ENCODE assay signal across 14 cellular contexts in genomic region chr9:2465516-2465915, GRCh38.
DNase-seq lines count a peak whose midpoint lies in the region; ATAC-seq and TF ChIP-seq lines count a peak whose summit lies in the region.
"Had no signal": no experiment of that assay in that cellular context is flagged by ENCODE, and none has a peak within 500 bp of the region (broad histone marks: within the 10 kb centered on the region; RNA-seq: fewer than 3 reads in every experiment).

No MANE protein-coding gene starts in this region.

- H3K9me3 ChIP-seq in PC-9 (ENCODE audit: insufficient read depth, low read depth): no peaks in the 10 kb centered on the region
- peaks cover 0 to 6% (median 4%) of the 10 kb centered on the region in 5 donors for H3K9me3 ChIP-seq in subcutaneous abdominal adipose tissue (ENCODE audit: control insufficient read depth in 5 of 5, low read length in 5 of 5)
- H3K9me3 ChIP-seq: SJCRH30 had no signal

- DNase-seq in Calu3: no peak
- DNase-seq in PC-9: no peak
- DNase-seq in mesothelial cell of epicardium (ENCODE audit: low spot score in 2 of 2, unreplicated experiment in 2 of 2): no peak
- no peak for DNase-seq in NCI-H2171 (lab: John Stamatoyannopoulos, UW)
- DNase-seq in putamen (ENCODE audit: low spot score): no peak
- no peak for DNase-seq in NCI-H2081 (lab: John Stamatoyannopoulos, UW)
- DNase-seq: CD4-positive, alpha-beta T cell; DND-41; GDM1; NCI-H1105 treated with DMSO at 0.1 percent for 48 hours; NCI-H187 treated with DMSO at 0.1 percent for 48 hours had no signal

- TF ChIP-seq CTCF in Calu3 (IDR thresholded peaks at IDR 0.05; ENCODE audit: unreplicated experiment): no peak
- TF ChIP-seq CTCF in PC-9 (conservative IDR thresholded peaks at IDR 0.05): no peak
- no peak for TF ChIP-seq CTCF in mesothelial cell of epicardium (IDR thresholded peaks at IDR 0.05; ENCODE audit: unreplicated experiment)

- H3F3A ChIP-seq in PC-9 (ENCODE audit: insufficient read depth, low read depth): no peaks in the 10 kb centered on the region

- no peaks in the 10 kb centered on the region for H3K9me2 ChIP-seq in PC-9 (ENCODE audit: insufficient read depth)

- H3K36me3 Mint-ChIP-seq in Calu3 (ENCODE audit: insufficient read depth, unreplicated experiment) (peaks cover 4% of the 10 kb centered on the region), mesothelial cell of epicardium (peaks cover 32% of the 10 kb centered on the region)

- H3K27me3 Mint-ChIP-seq in Calu3 (ENCODE audit: unreplicated experiment) (no peaks in the 10 kb centered on the region), mesothelial cell of epicardium (ENCODE audit: low read depth) (no peaks in the 10 kb centered on the region)

- peak overlapping the region; percentile 47 for H3K27ac Mint-ChIP-seq in Calu3 (ENCODE audit: unreplicated experiment)
- peak overlapping the region; percentile 66 for H3K27ac Mint-ChIP-seq in mesothelial cell of epicardium
- H3K27ac Mint-ChIP-seq: CD4-positive, alpha-beta T cell had no signal

- peak overlapping the region; percentile 42; the same call in 1 of the 2 replicates for H3K27ac ChIP-seq in PC-9
- H3K27ac ChIP-seq in subcutaneous abdominal adipose tissue (ENCODE audit: low read depth, low read length): peak overlapping the region; percentile 51
- H3K27ac ChIP-seq: SJCRH30 had no signal

- H3K4me2 ChIP-seq in PC-9: peak overlapping the region; percentile 49; the same call in 1 of the 2 replicates

- no peaks in the 10 kb centered on the region for H4K20me1 ChIP-seq in PC-9 (ENCODE audit: insufficient read depth)

- H3K9ac ChIP-seq in subcutaneous abdominal adipose tissue (ENCODE audit: low read length in 5 of 5): no peak overlapping the region

- CTCF ChIA-PET in Calu3 (lab: Charles Lee): interaction anchor here (0.9 to 1.0 kb wide), 2 partner anchors 12 to 236 kb away, joined by 3 to 4 read pairs; no protein-coding TSS in a partner anchor
- CTCF ChIA-PET in PC-9 (lab: Charles Lee): no interaction called here

- H3K79me2 ChIP-seq in PC-9 (ENCODE audit: low read depth): no peaks in the 10 kb centered on the region

- H3K36me3 ChIP-seq in PC-9 (ENCODE audit: low read depth) (no peaks in the 10 kb centered on the region), subcutaneous abdominal adipose tissue (ENCODE audit: control insufficient read depth in 5 of 5, insufficient read depth in 5 of 5, low read length in 5 of 5) (peaks cover 0 to 7% (median 0%) of the 10 kb centered on the region in 5 donors)
- H3K36me3 ChIP-seq: SJCRH30 had no signal

- no TSS peak for BruUV-seq in Calu3 (replicated peaks; lab: Mats Ljungman, UMichigan)
- no TSS peak for BruUV-seq in PC-9 (replicated peaks; lab: Mats Ljungman, UMichigan)

- H3K4me3 ChIP-seq in PC-9: no peak overlapping the region
- H3K4me3 ChIP-seq in subcutaneous abdominal adipose tissue (ENCODE audit: low read depth in 1 of 5, low read length in 5 of 5): no peak overlapping the region
- H3K4me3 ChIP-seq: SJCRH30 had no signal

- no peak overlapping the region for H2AFZ ChIP-seq in PC-9

- POLR2A ChIA-PET in PC-9 (lab: Charles Lee; ENCODE audit: unreplicated experiment): no interaction called here

- H3K4me1 ChIP-seq in PC-9 (replicated peaks; ENCODE audit: insufficient read depth) (peaks cover 16% of the 10 kb centered on the region), subcutaneous abdominal adipose tissue (ENCODE audit: control insufficient read depth in 5 of 5, insufficient read depth in 5 of 5, low read length in 5 of 5) (peaks cover 0 to 30% (median 20%) of the 10 kb centered on the region in 5 donors)

- ATAC-seq in GM21619 (IDR thresholded peaks at IDR 0.05; ENCODE audit: unreplicated experiment): no peak

- H3K4me3 Mint-ChIP-seq in Calu3 (ENCODE audit: low read depth, unreplicated experiment) (peak overlapping the region; percentile 15), mesothelial cell of epicardium (no peak overlapping the region)
- H3K4me3 Mint-ChIP-seq: CD4-positive, alpha-beta T cell had no signal

- peaks cover 26% of the 10 kb centered on the region for H3K4me1 Mint-ChIP-seq in Calu3 (ENCODE audit: low read depth, unreplicated experiment)
- H3K4me1 Mint-ChIP-seq in mesothelial cell of epicardium: peaks cover 20% of the 10 kb centered on the region

- intact Hi-C loops in Calu3 (cut with micrococcal nuclease; ENCODE audit: unreplicated experiment): loop anchor here (5.0 kb wide), 1 partner anchor 157 kb away; the partner anchor contains the start of gene VLDLR
- intact Hi-C loops in PC-9 (cut with micrococcal nuclease; ENCODE audit: unreplicated experiment): loop anchor here (5.0 kb wide), 3 partner anchors 53 to 173 kb away; partner anchors contain the start of gene VLDLR

- H3K27me3 ChIP-seq in PC-9 (ENCODE audit: insufficient read depth, low read depth) (no peaks in the 10 kb centered on the region), subcutaneous abdominal adipose tissue (ENCODE audit: control insufficient read depth in 5 of 5, insufficient read depth in 4 of 5, low read length in 5 of 5) (no peaks in the 10 kb centered on the region)
- H3K27me3 ChIP-seq: SJCRH30 had no signal

- H3K9me3 Mint-ChIP-seq in Calu3 (ENCODE audit: low read depth, unreplicated experiment) (no peaks in the 10 kb centered on the region), mesothelial cell of epicardium (peaks cover 33% of the 10 kb centered on the region)
